In genomic region chr19:39381910-39382611, GRCh38 we compare ENCODE assay signal across 1 cellular context.
TF ChIP-seq lines count a peak whose summit lies in the region.

No MANE protein-coding gene starts in this region.

TF ChIP-seq in K562, 482 proteins besides CTCF, POLR2A, EP300 and RAD21 (continued from another document and continues in another):
- TF ChIP-seq ARID4B (CRISPR knock-in tag; IDR thresholded peaks at IDR 0.05) (no peak), KAT7 (CRISPR knock-in tag; IDR thresholded peaks at IDR 0.05; ENCODE audit: borderline replicate concordance) (no peak), SNRNP70 (optimal IDR thresholded peaks at IDR 0.05; ENCODE audit: low read depth, low read length) (no peak), ZBTB9 (CRISPR knock-in tag; IDR thresholded peaks at IDR 0.05) (peak; percentile 85), PKNOX1 (IDR thresholded peaks at IDR 0.05) (peak; percentile 87), XRCC3 (IDR thresholded peaks at IDR 0.05) (no peak), RBM22 (IDR thresholded peaks at IDR 0.05; ENCODE audit: low read depth, low read length, poor library complexity, severe bottlenecking) (no peak), ZNF280B (CRISPR knock-in tag; IDR thresholded peaks at IDR 0.05) (no peak), SOX6 (IDR thresholded peaks at IDR 0.05) (peak; percentile 73), HDAC2 (IDR thresholded peaks at IDR 0.05) (peak; percentile 98), ATF1 (CRISPR knock-in tag; IDR thresholded peaks at IDR 0.05) (no peak), ATF1 (tag; IDR thresholded peaks at IDR 0.05) (peak; percentile 59), RUNX1 (IDR thresholded peaks at IDR 0.05; ENCODE audit: low read depth) (peak; percentile 85), TCF7L2 (IDR thresholded peaks at IDR 0.05; ENCODE audit: low read depth, low read length) (no peak), DNMT1 (IDR thresholded peaks at IDR 0.05) (no peak), ZNF77 (CRISPR knock-in tag; IDR thresholded peaks at IDR 0.05) (no peak), ATF2 (CRISPR knock-in tag; IDR thresholded peaks at IDR 0.05) (no peak), POLR2AphosphoS5 (IDR thresholded peaks at IDR 0.05; ENCODE audit: control insufficient read depth, insufficient read depth, low read depth, low read length) (peak; percentile 91), STAT5B (CRISPR knock-in tag; IDR thresholded peaks at IDR 0.05) (no peak), DIDO1 (tag; IDR thresholded peaks at IDR 0.05; ENCODE audit: low read depth) (no peak), MLX (CRISPR knock-in tag; conservative IDR thresholded peaks at IDR 0.05) (no peak), ZNF318 (IDR thresholded peaks at IDR 0.05; ENCODE audit: borderline replicate concordance in 1 of 2, low read depth in 1 of 2) (no peak), TAF9B (IDR thresholded peaks at IDR 0.05; ENCODE audit: partially characterized antibody) (no peak), CBX2 (IDR thresholded peaks at IDR 0.05; ENCODE audit: insufficient read depth, low read length, poor library complexity, severe bottlenecking) (no peak), TAL1 (IDR thresholded peaks at IDR 0.05) (peak; percentile 90), ZNF395 (CRISPR knock-in tag; IDR thresholded peaks at IDR 0.05) (peak; percentile 93), E4F1 (CRISPR knock-in tag; IDR thresholded peaks at IDR 0.05; ENCODE audit: borderline replicate concordance) (no peak), LCOR (CRISPR knock-in tag; IDR thresholded peaks at IDR 0.05) (no peak), BCOR (IDR thresholded peaks at IDR 0.05) (peak; percentile 56), RNF219 (CRISPR knock-in tag; IDR thresholded peaks at IDR 0.05) (no peak)
